In the genomic region with DNA sequence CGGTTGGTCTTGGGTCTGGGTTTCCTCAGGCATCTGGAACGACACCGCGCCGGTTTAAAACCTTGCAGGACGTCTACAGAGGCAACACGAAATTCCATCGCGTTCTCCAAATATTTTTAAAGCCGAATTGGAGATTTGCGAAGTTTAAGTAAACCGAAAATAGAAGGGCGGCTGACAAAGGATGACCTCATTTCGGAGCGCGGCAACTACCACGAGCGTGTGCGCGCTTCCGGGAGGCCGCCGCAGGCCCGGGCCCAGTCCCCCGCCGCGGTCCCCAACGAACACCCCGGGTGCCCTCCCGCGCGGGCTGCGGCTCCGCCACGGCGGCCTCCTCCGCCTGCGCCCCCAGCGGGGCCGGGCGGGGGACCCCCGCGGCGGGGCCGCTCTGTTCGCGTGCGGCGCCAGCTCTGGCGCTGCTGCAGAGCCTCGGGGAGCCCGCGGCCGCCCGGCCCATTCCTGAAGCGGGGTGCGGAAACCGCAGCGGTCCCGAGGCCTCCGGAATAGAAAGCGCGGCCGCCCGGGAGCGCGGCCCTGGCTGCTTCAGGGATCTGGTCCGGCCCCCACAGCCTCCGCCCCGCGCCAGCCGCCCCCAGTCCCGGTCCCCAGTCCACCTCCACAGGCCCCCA, we compare ENCODE assay signal across 8 cellular contexts. TPM values are rescaled to one million over a fixed set of nuclear protein-coding genes. Genes with fewer than 3 reads are reported as not detected.
DNase-seq lines count a peak whose midpoint lies in the region; ATAC-seq and TF ChIP-seq lines count a peak whose summit lies in the region.

No MANE protein-coding gene starts in this region.

- peaks cover 67% of the 10 kb centered on the region for H3K4me1 Mint-ChIP-seq in activated CD8-positive, alpha-beta T cell treated with anti-CD3 and anti-CD28 coated beads, Interleukin-2, amount 10 ng/mL, durations not matched to agents 7 days and 5 days (ENCODE audit: low read depth)

- H3K27ac Mint-ChIP-seq in activated CD8-positive, alpha-beta T cell treated with anti-CD3 and anti-CD28 coated beads, Interleukin-2, amount 10 ng/mL, durations not matched to agents 7 days and 5 days, result peak overlapping the region; percentile 92

- CTCF ChIA-PET in activated CD8-positive, alpha-beta T cell treated with anti-CD3 and anti-CD28 coated beads, Interleukin-2, amount 10 ng/mL, durations not matched to agents 7 days and 5 days (lab: Charles Lee), result interaction anchor here (1.3 kb wide), 1 partner anchor 230 kb away, joined by 5 read pairs; no protein-coding TSS in a partner anchor

- peaks cover 16 to 24% of the 10 kb centered on the region in 2 donors for H3K4me1 ChIP-seq in muscle layer of duodenum (ENCODE audit: control insufficient read depth in 1 of 2, insufficient read depth in 2 of 2, low read length in 2 of 2)

- H3K9me3 ChIP-seq in muscle layer of duodenum (ENCODE audit: control insufficient read depth in 1 of 2, low read length in 2 of 2), result no peaks in the 10 kb centered on the region

- peaks cover 14% of the 10 kb centered on the region for H3K36me3 ChIP-seq in GM06990 (ENCODE audit: control insufficient read depth, insufficient read depth, low read length)
- peaks cover 41 to 42% of the 10 kb centered on the region in 2 donors for H3K36me3 ChIP-seq in muscle layer of duodenum (ENCODE audit: control insufficient read depth in 1 of 2, insufficient read depth in 2 of 2, low read length in 2 of 2)

- DNase-seq in GM06990 (ENCODE audit: extremely low read depth, insufficient read length) (peak; percentile 68), HCEC 1CT (peak; percentile 63), NCI-H146 treated with DMSO at 0.1 percent for 48 hours (lab: John Stamatoyannopoulos, UW; ENCODE audit: unreplicated experiment) (peak; percentile 3), epithelial cell of prostate (ENCODE audit: low read depth, low spot score) (no peak), HK-2 (ENCODE audit: unreplicated experiment) (no peak)
- DNase-seq in activated CD8-positive, alpha-beta T cell treated with anti-CD3 and anti-CD28 coated beads, Interleukin-2, amount 10 ng/mL, durations not matched to agents 7 days and 5 days, result peak; percentile 73
- DNase-seq in stimulated activated naive CD4-positive, alpha-beta T cell (lab: John Stamatoyannopoulos, UW), result peak; percentile 59 to 86 (median 68)

- no peaks in the 10 kb centered on the region for H3K27me3 Mint-ChIP-seq in activated CD8-positive, alpha-beta T cell treated with anti-CD3 and anti-CD28 coated beads, Interleukin-2, amount 10 ng/mL, durations not matched to agents 7 days and 5 days (ENCODE audit: low read depth)

- peak overlapping the region; percentile 85 for H3K4me3 ChIP-seq in GM06990 (replicated peaks; ENCODE audit: low read depth, low read length)
- H3K4me3 ChIP-seq in muscle layer of duodenum (ENCODE audit: low read depth in 1 of 2, low read length in 2 of 2), result peak overlapping the region; percentile 76 to 87

- peaks cover 51% of the 10 kb centered on the region for H3K36me3 Mint-ChIP-seq in activated CD8-positive, alpha-beta T cell treated with anti-CD3 and anti-CD28 coated beads, Interleukin-2, amount 10 ng/mL, durations not matched to agents 7 days and 5 days (ENCODE audit: low read depth)

- no peak for TF ChIP-seq CTCF in GM06990 (IDR thresholded peaks at IDR 0.05; ENCODE audit: insufficient read depth, low read length, poor library complexity, severe bottlenecking)

- H3K27ac ChIP-seq in epithelial cell of prostate (peak overlapping the region; percentile 86), muscle layer of duodenum (ENCODE audit: low read length) (peak overlapping the region; percentile 97)

- POLR2A ChIA-PET in activated CD8-positive, alpha-beta T cell treated with anti-CD3 and anti-CD28 coated beads, Interleukin-2, amount 10 ng/mL, durations not matched to agents 7 days and 5 days (lab: Charles Lee), result interaction anchor here (0.6 to 0.7 kb wide), 4 partner anchors 11 to 121 kb away, joined by 3 to 4 read pairs (median 4); no protein-coding TSS in a partner anchor

- no peaks in the 10 kb centered on the region for H3K9me3 Mint-ChIP-seq in activated CD8-positive, alpha-beta T cell treated with anti-CD3 and anti-CD28 coated beads, Interleukin-2, amount 10 ng/mL, durations not matched to agents 7 days and 5 days (ENCODE audit: insufficient read depth)

- peak; percentile 41 for ATAC-seq in activated CD8-positive, alpha-beta T cell treated with anti-CD3 and anti-CD28 coated beads, Interleukin-2, amount 10 ng/mL, durations not matched to agents 7 days and 5 days

- peak overlapping the region; percentile 95 for H3K4me3 Mint-ChIP-seq in activated CD8-positive, alpha-beta T cell treated with anti-CD3 and anti-CD28 coated beads, Interleukin-2, amount 10 ng/mL, durations not matched to agents 7 days and 5 days

- H3K27me3 ChIP-seq in GM06990 (replicated peaks; ENCODE audit: control insufficient read depth, insufficient read depth, low read length), result no peaks in the 10 kb centered on the region
- no peaks in the 10 kb centered on the region for H3K27me3 ChIP-seq in muscle layer of duodenum (ENCODE audit: low read depth, low read length)

RNA-seq across cellular contexts. Expression of gene HSP90AA1, which starts 0.4 kb away (rescaled TPM):
- 100 to 1,000 TPM; 702 to 715 TPM for total RNA-seq in activated CD8-positive, alpha-beta T cell treated with anti-CD3 and anti-CD28 coated beads, Interleukin-2, amount 10 ng/mL, durations not matched to agents 7 days and 5 days

RNA-seq across cellular contexts. Expression of gene WDR20, which starts 53.2 kb away (rescaled TPM):
- 10 to 100 TPM; 30.3 to 30.6 TPM for total RNA-seq in activated CD8-positive, alpha-beta T cell treated with anti-CD3 and anti-CD28 coated beads, Interleukin-2, amount 10 ng/mL, durations not matched to agents 7 days and 5 days

Comparison
In these comparisons a context has a peak if more than half of its experiments do, and no peak if none do; other contexts are left out.
1. DNase-seq: peak in GM06990 (single experiment), HCEC 1CT (single experiment), NCI-H146 treated with DMSO at 0.1 percent for 48 hours (single experiment), activated CD8-positive, alpha-beta T cell treated with anti-CD3 and anti-CD28 coated beads, Interleukin-2, amount 10 ng/mL, durations not matched to agents 7 days and 5 days (single experiment) and stimulated activated naive CD4-positive, alpha-beta T cell (6 of 6); none in epithelial cell of prostate (single experiment) and HK-2 (single experiment).